In the genomic region with DNA sequence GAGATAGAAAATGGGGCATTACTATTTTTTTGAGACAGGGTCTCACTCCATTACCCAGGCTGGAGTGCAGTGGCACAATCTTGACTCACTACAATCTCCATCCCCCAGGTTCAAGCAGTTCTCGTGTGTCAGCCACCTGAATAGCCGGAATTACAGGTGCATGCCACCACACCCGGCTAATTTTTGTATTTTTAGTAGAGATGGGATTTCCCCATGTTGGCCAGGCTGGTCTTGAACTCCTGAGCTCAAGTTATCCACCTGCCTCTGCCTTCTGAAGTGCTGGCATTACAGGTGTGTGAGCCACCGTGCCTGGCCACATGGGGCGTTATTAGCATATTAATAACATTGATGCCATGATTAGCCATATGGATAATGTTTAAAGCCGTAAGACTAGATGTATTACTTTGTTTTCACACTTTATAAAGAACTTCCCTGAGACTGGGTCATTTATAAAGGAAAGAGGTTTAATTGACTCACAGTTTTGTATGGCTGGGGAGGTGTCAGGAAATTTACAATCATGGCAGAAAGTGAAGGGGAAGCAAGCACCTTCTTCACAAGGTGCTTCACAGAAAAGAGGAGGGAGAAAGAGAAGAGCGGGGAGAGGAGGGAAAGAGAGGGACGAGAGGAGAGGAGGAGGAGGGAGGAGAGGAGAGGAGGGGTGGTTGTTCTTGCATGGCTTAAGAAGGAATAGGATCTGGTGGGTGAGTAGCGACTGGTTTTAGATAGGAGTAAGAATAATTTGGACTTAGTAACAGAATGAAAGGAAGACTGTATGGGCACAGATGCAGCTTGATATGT, we compare ENCODE assay signal across 26 cellular contexts.
"Had no signal": no experiment of that assay in that cellular context is flagged by ENCODE, and none has a peak within 500 bp of the region (broad histone marks: within the 10 kb centered on the region; RNA-seq: fewer than 3 reads in every experiment).

No MANE protein-coding gene starts in this region.

- H3K9me3 ChIP-seq: adrenal gland, ascending aorta, testis had no signal

- H3K27ac ChIP-seq: adrenal gland, ascending aorta, brain microvascular endothelial cell, hepatocyte, testis had no signal

- H3K27me3 ChIP-seq: adrenal gland, ascending aorta, brain microvascular endothelial cell, hepatocyte, testis had no signal

- H3K27ac Mint-ChIP-seq: activated B cell treated with CpG ODN at 0.5 μM for 24 hours; activated CD4-positive, alpha-beta T cell treated with anti-CD3 and anti-CD28 coated beads for 36 hours; activated naive CD8-positive, alpha-beta T cell; activated T-helper 2 cell treated with anti-CD3 and anti-CD28 coated beads, Interferon-gamma antibody, Interleukin-2, Interleukin-4, amounts not matched to agents 10 μg/mL and 5 μg/mL and 100 μg/mL, durations not matched to agents 14 hours and 24 hours and 36 hours; dendritic cell treated with granulocyte-macrophage colony-stimulating factor and Interleukin-4, amounts not matched to agents 40 ng/mL and 50 ng/mL, for 4 days; immature natural killer cell; nephron; stimulated activated memory B cell treated with anti-CD40 and anti-IgM and Interleukin-4, amounts not matched to agents 10 μg/mL and 1 μg/mL and 100 μg/mL, for 72 hours had no signal

- H3K36me3 ChIP-seq: adrenal gland, ascending aorta, brain microvascular endothelial cell had no signal

- H3K4me1 Mint-ChIP-seq: activated B cell treated with CpG ODN at 0.5 μM for 24 hours; activated CD4-positive, alpha-beta T cell treated with anti-CD3 and anti-CD28 coated beads for 36 hours; immature natural killer cell; stimulated activated memory B cell treated with anti-CD40 and anti-IgM and Interleukin-4, amounts not matched to agents 10 μg/mL and 1 μg/mL and 100 μg/mL, for 72 hours had no signal

- H3K27me3 Mint-ChIP-seq: dendritic cell treated with granulocyte-macrophage colony-stimulating factor and Interleukin-4, amounts not matched to agents 40 ng/mL and 50 ng/mL, for 4 days had no signal

- DNase-seq: activated B cell treated with CpG ODN at 0.5 μM for 24 hours; activated CD4-positive, alpha-beta T cell treated with anti-CD3 and anti-CD28 coated beads for 36 hours; activated CD4-positive, alpha-beta T cell treated with anti-CD3 and anti-CD28 coated beads, Interleukin-2, amount 50 U/mL, for 4 hours; activated CD8-positive, alpha-beta memory T cell treated with anti-CD3 and anti-CD28 coated beads, Interleukin-2, amount 50 U/mL, for 48 hours; activated naive CD4-positive, alpha-beta T cell; activated T-cell treated with anti-CD3 and anti-CD28 coated beads, Interleukin-2, amount 50 U/mL, for 4 hours; adrenal gland; brain microvascular endothelial cell; caudate nucleus; effector CD4-positive, alpha-beta T cell; foreskin melanocyte; immature natural killer cell; left ventricle myocardium superior; mesenchymal stem cell; nucleus accumbens; small intestine; T-helper 9 cell; testis had no signal

- H3K4me3 ChIP-seq: adrenal gland, ascending aorta, hepatocyte, testis had no signal

- H3K4me3 Mint-ChIP-seq: activated B cell treated with CpG ODN at 0.5 μM for 24 hours; activated CD4-positive, alpha-beta T cell treated with anti-CD3 and anti-CD28 coated beads for 36 hours; activated naive CD8-positive, alpha-beta T cell; activated T-cell treated with anti-CD3 and anti-CD28 coated beads, Interleukin-2, amount 50 U/mL, for 4 hours; dendritic cell treated with granulocyte-macrophage colony-stimulating factor and Interleukin-4, amounts not matched to agents 40 ng/mL and 50 ng/mL, for 4 days; immature natural killer cell; nephron; stimulated activated memory B cell treated with anti-CD40 and anti-IgM and Interleukin-4, amounts not matched to agents 10 μg/mL and 1 μg/mL and 100 μg/mL, for 72 hours had no signal

- ATAC-seq: activated CD4-positive, alpha-beta T cell treated with anti-CD3 and anti-CD28 coated beads for 36 hours; activated T-cell treated with anti-CD3 and anti-CD28 coated beads, Interleukin-2, amount 50 U/mL, for 4 hours; left ventricle myocardium superior; sciatic nerve; stimulated activated memory B cell treated with anti-CD40 and anti-IgM and Interleukin-4, amounts not matched to agents 10 μg/mL and 1 μg/mL and 100 μg/mL, for 72 hours had no signal

- H3K4me1 ChIP-seq: ascending aorta, testis had no signal

- H3K9me3 Mint-ChIP-seq: activated B cell treated with CpG ODN at 0.5 μM for 24 hours; activated T-cell treated with anti-CD3 and anti-CD28 coated beads, Interleukin-2, amount 50 U/mL, for 4 hours; activated T-helper 2 cell treated with anti-CD3 and anti-CD28 coated beads, Interferon-gamma antibody, Interleukin-2, Interleukin-4, amounts not matched to agents 10 μg/mL and 5 μg/mL and 100 μg/mL, durations not matched to agents 14 hours and 24 hours and 36 hours; dendritic cell treated with granulocyte-macrophage colony-stimulating factor and Interleukin-4, amounts not matched to agents 40 ng/mL and 50 ng/mL, for 4 days; immature natural killer cell; nephron; stimulated activated memory B cell treated with anti-CD40 and anti-IgM and Interleukin-4, amounts not matched to agents 10 μg/mL and 1 μg/mL and 100 μg/mL, for 72 hours had no signal

- H3K36me3 Mint-ChIP-seq: activated naive CD8-positive, alpha-beta T cell; stimulated activated memory B cell treated with anti-CD40 and anti-IgM and Interleukin-4, amounts not matched to agents 10 μg/mL and 1 μg/mL and 100 μg/mL, for 72 hours had no signal
